23 cellular contexts compared by ENCODE assay signal in genomic region chr16:12558641-12559040, GRCh38.
A peak's percentile ranks its signal among the peaks of the same experiment; 100 is the strongest.
DNase-seq lines count a peak whose midpoint lies in the region; ATAC-seq and TF ChIP-seq lines count a peak whose summit lies in the region.
"Had no signal": no experiment of that assay in that cellular context is flagged by ENCODE, and none has a peak within 500 bp of the region (broad histone marks: within the 10 kb centered on the region; RNA-seq: fewer than 3 reads in every experiment).

No MANE protein-coding gene starts in this region.

- intact Hi-C loops in HCT116 (cut with micrococcal nuclease), result no loop called here

- no peaks in the 10 kb centered on the region for H3K9me3 ChIP-seq in HCT116 (ENCODE audit: control insufficient read depth in 1 of 2, insufficient read depth in 1 of 2, low read depth in 1 of 2, low read length in 2 of 2)
- H3K9me3 ChIP-seq in SJCRH30 (replicated peaks), result no peaks in the 10 kb centered on the region
- H3K9me3 ChIP-seq: right atrium auricular region had no signal

- H3K36me3 ChIP-seq in HCT116 (ENCODE audit: control insufficient read depth in 1 of 2, insufficient read depth in 2 of 2, low read length in 2 of 2) (no peaks in the 10 kb centered on the region), SJCRH30 (no peaks in the 10 kb centered on the region)
- H3K36me3 ChIP-seq: right atrium auricular region had no signal

- RAD21 ChIA-PET in HCT116 (lab: Charles Lee; ENCODE audit: low non-redundant PET in 1 of 2, low total read pairs in 2 of 2, uncharacterized antibody in 2 of 2, unreplicated experiment in 2 of 2), result interaction anchor here in 1 of 2 experiments (0.6 kb wide), 1 partner anchor 61 kb away, joined by 5 read pairs; no protein-coding TSS in a partner anchor

- no peak overlapping the region for H3K9ac ChIP-seq in HCT116 (ENCODE audit: low read length)
- H3K9ac ChIP-seq: GM23248 had no signal

- peaks cover 8% of the 10 kb centered on the region; the same call in 1 of the 2 replicates for H3K27me3 ChIP-seq in HCT116 (ENCODE audit: insufficient read depth, low read length)
- no peaks in the 10 kb centered on the region for H3K27me3 ChIP-seq in SJCRH30
- H3K27me3 ChIP-seq: right atrium auricular region had no signal

- H2AFZ ChIP-seq in HCT116 (ENCODE audit: low read depth, low read length, poor library complexity, severe bottlenecking), result no peak overlapping the region
- H2AFZ ChIP-seq: GM23248 had no signal

- H4K20me1 ChIP-seq in HCT116 (ENCODE audit: insufficient read depth), result no peaks in the 10 kb centered on the region

- 0 out of 2 replicates have a peak, but pooled peaks have one; percentile 9 for TF ChIP-seq RAD21 in HCT116 (IDR thresholded peaks at IDR 0.05; ENCODE audit: low read depth)

- ATAC-seq in HCT116, result peak; percentile 55
- ATAC-seq in GM19035 (IDR thresholded peaks at IDR 0.05; ENCODE audit: unreplicated experiment), result no peak
- ATAC-seq: effector memory CD8-positive, alpha-beta T cell; Right ventricle myocardium inferior had no signal

- no TSS peak for BruUV-seq in HCT116 (replicated peaks; lab: Mats Ljungman, UMichigan)

- DNase-seq in NCI-H2171 treated with DMSO at 0.1 percent for 48 hours (lab: John Stamatoyannopoulos, UW) (peak; percentile 28), NCI-H2171 (lab: John Stamatoyannopoulos, UW) (no peak), HCT116 (ENCODE audit: low read depth, low spot score) (no peak), globus pallidus (ENCODE audit: low spot score) (peak; percentile 44), superior temporal gyrus (ENCODE audit: extremely low spot score) (peak; percentile 51), SW480 (ENCODE audit: low spot score) (no peak), SJCRH30 (no peak)
- DNase-seq: activated CD4-positive, alpha-beta memory T cell treated with anti-CD3 and anti-CD28 coated beads for 36 hours; activated CD4-positive, alpha-beta T cell treated with anti-CD3 and anti-CD28 coated beads for 1 hour; activated naive CD4-positive, alpha-beta T cell; DMS153; effector memory CD8-positive, alpha-beta T cell; erythroblast; GM23248; HFFc6; mammary epithelial cell; NCI-H1092 treated with DMSO at 0.1 percent for 48 hours; stimulated activated CD4-positive, alpha-beta T cell treated with anti-CD3 and anti-CD28 coated beads, Interleukin-1b, Interleukin-23, amount 100 ng/mL, for 48 hours had no signal

- CTCF ChIA-PET in HCT116 (lab: Charles Lee), result no interaction called here

- TF ChIP-seq POLR2A in HCT116 (IDR thresholded peaks at IDR 0.05; ENCODE audit: borderline replicate concordance, extremely low read depth, insufficient read depth, insufficient read length), result no peak

- H3K27ac ChIP-seq in HCT116 (ENCODE audit: low read depth, low read length) (no peak overlapping the region), SJCRH30 (no peak overlapping the region)
- H3K27ac ChIP-seq: coronary artery, GM23248, right atrium auricular region had no signal

- H3K4me3 ChIP-seq in HCT116 (replicated peaks in 1 of 2; ENCODE audit: low read depth in 1 of 2, low read length in 2 of 2) (no peak overlapping the region), SJCRH30 (no peak overlapping the region)
- H3K4me3 ChIP-seq: coronary artery, GM23248, right atrium auricular region, smooth muscle cell had no signal

- no peaks in the 10 kb centered on the region for H3K79me2 ChIP-seq in HCT116 (ENCODE audit: insufficient read depth, low read length)

- H3K4me2 ChIP-seq in HCT116 (ENCODE audit: low read length), result no peak overlapping the region
- H3K4me2 ChIP-seq: smooth muscle cell had no signal

- POLR2A ChIA-PET in HCT116 (lab: Charles Lee), result no interaction called here

- 0 out of 6 replicates have a peak, but pooled peaks of 1 of the 3 experiments have one; percentile 19 for TF ChIP-seq CTCF in HCT116 (IDR thresholded peaks at IDR 0.05 in 2 of 3, conservative IDR thresholded peaks at IDR 0.05 in 1 of 3; ENCODE audit: borderline replicate concordance in 1 of 3, insufficient read depth in 1 of 3, low read depth in 2 of 3, low read length in 2 of 3)

- H3K4me1 ChIP-seq in HCT116 (ENCODE audit: control insufficient read depth in 1 of 2, insufficient read depth in 2 of 2, low read length in 2 of 2) (peaks cover 0 to 6% of the 10 kb centered on the region in 2 experiments; a peak in 1 of 4 replicates), SJCRH30 (no peaks in the 10 kb centered on the region)
- H3K4me1 ChIP-seq: right atrium auricular region had no signal

- no peaks in the 10 kb centered on the region for H3K9me2 ChIP-seq in HCT116 (ENCODE audit: insufficient read depth)

TF ChIP-seq in HCT116, 20 proteins besides CTCF, POLR2A, EP300 and RAD21:
- no peak for TF ChIP-seq JUND (IDR thresholded peaks at IDR 0.05)
- no peak for TF ChIP-seq ZNF274 (IDR thresholded peaks at IDR 0.05; ENCODE audit: low read depth, low read length)
- no peak for TF ChIP-seq ZBTB33 (IDR thresholded peaks at IDR 0.05; ENCODE audit: extremely low read depth, insufficient replicate concordance, low read length)
- no peak for TF ChIP-seq EZH2 (IDR thresholded peaks at IDR 0.05)
- no peak for TF ChIP-seq SRF (IDR thresholded peaks at IDR 0.05; ENCODE audit: low read depth)
- TF ChIP-seq EZH2phosphoT487 (IDR thresholded peaks at IDR 0.05; ENCODE audit: borderline replicate concordance), result no peak

Comparison
In these comparisons a context has a peak if more than half of its experiments do, and no peak if none do; other contexts are left out.
1. DNase-seq: peak in NCI-H2171 treated with DMSO at 0.1 percent for 48 hours (single experiment), globus pallidus (single experiment) and superior temporal gyrus (single experiment); none in NCI-H2171 (single experiment), HCT116 (single experiment), SW480 (single experiment) and SJCRH30 (0 of 2).